Comparison of ENCODE assay signal across 1 cellular context in the genomic region with DNA sequence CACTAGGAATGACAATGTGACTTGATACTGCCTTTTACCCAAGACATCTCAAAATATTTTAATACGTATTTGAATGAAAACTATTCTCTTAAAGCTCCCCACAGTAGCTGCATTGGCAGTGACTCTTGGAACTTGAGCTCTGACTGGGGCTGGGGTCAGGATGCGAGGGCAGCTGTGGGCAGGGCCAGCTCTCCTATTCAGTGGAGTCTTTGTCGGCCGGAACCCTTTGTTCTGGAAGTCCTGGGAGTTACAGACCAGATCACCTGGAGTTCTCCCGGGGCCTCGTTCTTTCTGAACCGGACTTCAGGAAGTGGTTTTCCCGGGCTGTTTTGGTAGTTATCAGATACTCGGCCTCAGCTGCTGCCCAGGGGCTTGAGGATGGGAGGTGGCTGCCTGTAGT.
TF ChIP-seq lines count a peak whose summit lies in the region.

No MANE protein-coding gene starts in this region.

TF ChIP-seq in HepG2, 621 proteins besides CTCF, POLR2A, EP300 and RAD21 (continued from another document and continues in another):
- TF ChIP-seq GABPA (IDR thresholded peaks at IDR 0.05; ENCODE audit: low read depth, low read length) (no peak), GABPA (CRISPR knock-in tag; IDR thresholded peaks at IDR 0.05; ENCODE audit: low read depth) (peak; percentile 50), ZNF878 (CRISPR knock-in tag; IDR thresholded peaks at IDR 0.05) (no peak), ZNF749 (CRISPR knock-in tag; IDR thresholded peaks at IDR 0.05; ENCODE audit: borderline replicate concordance) (no peak), SNAPC5 (CRISPR knock-in tag; IDR thresholded peaks at IDR 0.05; ENCODE audit: borderline replicate concordance) (no peak), UBTF (CRISPR knock-in tag; IDR thresholded peaks at IDR 0.05) (peak; percentile 63), NR2C2 (CRISPR knock-in tag; IDR thresholded peaks at IDR 0.05; ENCODE audit: borderline replicate concordance) (no peak), HNRNPH1 (optimal IDR thresholded peaks at IDR 0.05; ENCODE audit: low read depth, low read length) (no peak), TGIF2 (CRISPR knock-in tag; IDR thresholded peaks at IDR 0.05) (no peak), TRIM22 (IDR thresholded peaks at IDR 0.05) (no peak), MXD1 (CRISPR knock-in tag; IDR thresholded peaks at IDR 0.05) (no peak), ZNF121 (CRISPR knock-in tag; IDR thresholded peaks at IDR 0.05) (peak; percentile 70), RORA (CRISPR knock-in tag; IDR thresholded peaks at IDR 0.05) (no peak), ZNF570 (CRISPR knock-in tag; IDR thresholded peaks at IDR 0.05; ENCODE audit: borderline replicate concordance) (no peak), MATR3 (CRISPR knock-in tag; IDR thresholded peaks at IDR 0.05) (no peak), FOSL1 (CRISPR knock-in tag; IDR thresholded peaks at IDR 0.05; ENCODE audit: borderline replicate concordance) (no peak), ZFP41 (CRISPR knock-in tag; IDR thresholded peaks at IDR 0.05; ENCODE audit: borderline replicate concordance) (no peak), PAWR (CRISPR knock-in tag; IDR thresholded peaks at IDR 0.05; ENCODE audit: borderline replicate concordance) (no peak), PRDM4 (CRISPR knock-in tag; IDR thresholded peaks at IDR 0.05; ENCODE audit: borderline replicate concordance) (no peak), ZBTB34 (CRISPR knock-in tag; IDR thresholded peaks at IDR 0.05) (no peak), ZNF446 (CRISPR knock-in tag; IDR thresholded peaks at IDR 0.05) (no peak), ZNF20 (CRISPR knock-in tag; IDR thresholded peaks at IDR 0.05) (no peak), TFDP1 (CRISPR knock-in tag; IDR thresholded peaks at IDR 0.05; ENCODE audit: borderline replicate concordance) (peak; percentile 48; the same call in 1 of the 2 replicates), SETDB1 (CRISPR knock-in tag; IDR thresholded peaks at IDR 0.05; ENCODE audit: borderline replicate concordance) (no peak), PCBP2 (optimal IDR thresholded peaks at IDR 0.05; ENCODE audit: low read depth, low read length, poor library complexity, severe bottlenecking) (no peak), LCORL (IDR thresholded peaks at IDR 0.05) (no peak), LCORL (CRISPR knock-in tag; IDR thresholded peaks at IDR 0.05) (peak; percentile 69), GLI4 (CRISPR knock-in tag; IDR thresholded peaks at IDR 0.05; ENCODE audit: borderline replicate concordance) (no peak), ATF7-NPFF (CRISPR knock-in tag; IDR thresholded peaks at IDR 0.05; ENCODE audit: low read depth) (no peak), SRF (IDR thresholded peaks at IDR 0.05; ENCODE audit: low read depth, low read length) (no peak), HOXA9 (CRISPR knock-in tag; IDR thresholded peaks at IDR 0.05; ENCODE audit: borderline replicate concordance) (no peak), ZFYVE20 (CRISPR knock-in tag; IDR thresholded peaks at IDR 0.05; ENCODE audit: borderline replicate concordance, low read depth) (no peak), IRF2 (CRISPR knock-in tag; IDR thresholded peaks at IDR 0.05) (no peak), ZNF383 (CRISPR knock-in tag; IDR thresholded peaks at IDR 0.05; ENCODE audit: borderline replicate concordance) (no peak), ZFP36 (IDR thresholded peaks at IDR 0.05; ENCODE audit: borderline replicate concordance, low read depth, low read length, partially characterized antibody) (no peak), FOXP4 (CRISPR knock-in tag; IDR thresholded peaks at IDR 0.05) (no peak), SIN3A (IDR thresholded peaks at IDR 0.05; ENCODE audit: borderline replicate concordance, low read depth, low read length) (no peak), YEATS2 (CRISPR knock-in tag; IDR thresholded peaks at IDR 0.05; ENCODE audit: borderline replicate concordance) (no peak), SUZ12 (IDR thresholded peaks at IDR 0.05; ENCODE audit: low read depth, low read length) (no peak), FOXK2 (IDR thresholded peaks at IDR 0.05) (no peak), ZNF746 (CRISPR knock-in tag; IDR thresholded peaks at IDR 0.05) (no peak), ZNF891 (CRISPR knock-in tag; IDR thresholded peaks at IDR 0.05) (no peak), MAF1 (CRISPR knock-in tag; IDR thresholded peaks at IDR 0.05; ENCODE audit: borderline replicate concordance) (no peak), NFKBIZ (CRISPR knock-in tag; IDR thresholded peaks at IDR 0.05) (no peak)
- TF ChIP-seq, protein P1, sequence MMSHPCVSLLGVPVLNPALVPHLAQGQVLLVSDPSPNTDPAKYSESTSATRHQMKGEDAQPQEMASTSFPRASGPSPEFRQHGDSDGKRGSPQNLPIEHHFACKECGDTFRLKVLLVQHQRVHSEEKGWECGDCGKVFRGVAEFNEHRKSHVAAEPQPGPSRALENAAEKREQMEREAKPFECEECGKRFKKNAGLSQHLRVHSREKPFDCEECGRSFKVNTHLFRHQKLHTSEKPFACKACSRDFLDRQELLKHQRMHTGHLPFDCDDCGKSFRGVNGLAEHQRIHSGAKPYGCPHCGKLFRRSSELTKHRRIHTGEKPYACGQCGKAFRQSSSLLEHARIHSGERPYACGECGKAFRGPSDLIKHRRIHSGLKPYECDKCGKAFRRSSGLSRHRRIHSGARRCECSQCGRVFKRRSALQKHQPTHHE (CRISPR knock-in tag; IDR thresholded peaks at IDR 0.05; ENCODE audit: borderline replicate concordance): no peak
- TF ChIP-seq, protein P2, sequence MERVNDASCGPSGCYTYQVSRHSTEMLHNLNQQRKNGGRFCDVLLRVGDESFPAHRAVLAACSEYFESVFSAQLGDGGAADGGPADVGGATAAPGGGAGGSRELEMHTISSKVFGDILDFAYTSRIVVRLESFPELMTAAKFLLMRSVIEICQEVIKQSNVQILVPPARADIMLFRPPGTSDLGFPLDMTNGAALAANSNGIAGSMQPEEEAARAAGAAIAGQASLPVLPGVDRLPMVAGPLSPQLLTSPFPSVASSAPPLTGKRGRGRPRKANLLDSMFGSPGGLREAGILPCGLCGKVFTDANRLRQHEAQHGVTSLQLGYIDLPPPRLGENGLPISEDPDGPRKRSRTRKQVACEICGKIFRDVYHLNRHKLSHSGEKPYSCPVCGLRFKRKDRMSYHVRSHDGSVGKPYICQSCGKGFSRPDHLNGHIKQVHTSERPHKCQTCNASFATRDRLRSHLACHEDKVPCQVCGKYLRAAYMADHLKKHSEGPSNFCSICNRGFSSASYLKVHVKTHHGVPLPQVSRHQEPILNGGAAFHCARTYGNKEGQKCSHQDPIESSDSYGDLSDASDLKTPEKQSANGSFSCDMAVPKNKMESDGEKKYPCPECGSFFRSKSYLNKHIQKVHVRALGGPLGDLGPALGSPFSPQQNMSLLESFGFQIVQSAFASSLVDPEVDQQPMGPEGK (CRISPR knock-in tag; IDR thresholded peaks at IDR 0.05): peak; percentile 50
- TF ChIP-seq, protein P3, sequence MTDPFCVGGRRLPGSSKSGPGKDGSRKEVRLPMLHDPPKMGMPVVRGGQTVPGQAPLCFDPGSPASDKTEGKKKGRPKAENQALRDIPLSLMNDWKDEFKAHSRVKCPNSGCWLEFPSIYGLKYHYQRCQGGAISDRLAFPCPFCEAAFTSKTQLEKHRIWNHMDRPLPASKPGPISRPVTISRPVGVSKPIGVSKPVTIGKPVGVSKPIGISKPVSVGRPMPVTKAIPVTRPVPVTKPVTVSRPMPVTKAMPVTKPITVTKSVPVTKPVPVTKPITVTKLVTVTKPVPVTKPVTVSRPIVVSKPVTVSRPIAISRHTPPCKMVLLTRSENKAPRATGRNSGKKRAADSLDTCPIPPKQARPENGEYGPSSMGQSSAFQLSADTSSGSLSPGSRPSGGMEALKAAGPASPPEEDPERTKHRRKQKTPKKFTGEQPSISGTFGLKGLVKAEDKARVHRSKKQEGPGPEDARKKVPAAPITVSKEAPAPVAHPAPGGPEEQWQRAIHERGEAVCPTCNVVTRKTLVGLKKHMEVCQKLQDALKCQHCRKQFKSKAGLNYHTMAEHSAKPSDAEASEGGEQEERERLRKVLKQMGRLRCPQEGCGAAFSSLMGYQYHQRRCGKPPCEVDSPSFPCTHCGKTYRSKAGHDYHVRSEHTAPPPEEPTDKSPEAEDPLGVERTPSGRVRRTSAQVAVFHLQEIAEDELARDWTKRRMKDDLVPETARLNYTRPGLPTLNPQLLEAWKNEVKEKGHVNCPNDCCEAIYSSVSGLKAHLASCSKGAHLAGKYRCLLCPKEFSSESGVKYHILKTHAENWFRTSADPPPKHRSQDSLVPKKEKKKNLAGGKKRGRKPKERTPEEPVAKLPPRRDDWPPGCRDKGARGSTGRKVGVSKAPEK (CRISPR knock-in tag; IDR thresholded peaks at IDR 0.05; ENCODE audit: borderline replicate concordance): no peak
